Comparison of ENCODE assay signal across 2 cellular contexts in the genomic region with DNA sequence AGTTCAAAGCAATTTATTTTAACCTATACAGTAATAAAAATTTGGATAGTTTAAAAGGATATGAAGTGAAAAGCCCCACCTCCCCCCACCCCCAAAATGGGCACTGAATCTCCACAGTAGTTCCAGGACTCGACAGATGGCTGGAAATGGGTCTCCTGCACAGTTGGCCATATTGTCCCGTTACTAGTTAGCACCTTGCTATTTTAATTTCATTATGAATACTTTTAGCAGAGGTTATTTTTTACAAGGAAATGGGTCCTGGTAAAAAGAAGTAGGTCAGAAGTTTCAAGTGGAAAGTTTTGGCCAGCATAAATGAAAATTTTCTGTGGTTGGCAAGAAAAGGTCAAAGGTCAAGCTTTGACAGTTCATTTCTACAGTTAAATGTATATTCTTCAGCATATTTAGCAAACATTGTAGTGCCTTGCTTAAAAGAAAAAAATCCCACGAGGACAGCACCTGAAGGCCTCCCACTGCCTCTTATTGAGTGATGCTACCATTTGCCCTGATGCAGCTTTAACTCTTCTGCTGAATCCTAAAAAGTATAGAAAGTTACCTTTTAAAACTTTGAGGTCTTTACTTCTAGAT.
TF ChIP-seq lines count a peak whose summit lies in the region.

No MANE protein-coding gene starts in this region.

TF ChIP-seq in HepG2, 621 proteins besides CTCF, POLR2A, EP300 and RAD21:
- TF ChIP-seq NR2F6 (IDR thresholded peaks at IDR 0.05) (0 out of 2 replicates have a peak, but pooled peaks have one; percentile 30), NR2F6 (CRISPR knock-in tag; IDR thresholded peaks at IDR 0.05) (no peak), ISL2 (CRISPR knock-in tag; IDR thresholded peaks at IDR 0.05) (no peak)
TF ChIP-seq in HepG2: peak in this region for 1.

TF ChIP-seq in K562, 482 proteins besides CTCF, POLR2A, EP300 and RAD21:
- TF ChIP-seq COPS2 (conservative IDR thresholded peaks at IDR 0.05) (no peak), MXI1 (IDR thresholded peaks at IDR 0.05; ENCODE audit: low read depth, low read length) (no peak), E2F3 (CRISPR knock-in tag; IDR thresholded peaks at IDR 0.05) (no peak), NR2C2 (CRISPR knock-in tag; IDR thresholded peaks at IDR 0.05) (no peak), NR2C2 (tag; IDR thresholded peaks at IDR 0.05) (peak; percentile 82), NR2C1 (IDR thresholded peaks at IDR 0.05) (0 out of 2 replicates have a peak, but pooled peaks have one; percentile 34), NR2C1 (tag; IDR thresholded peaks at IDR 0.05) (peak; percentile 54; the same call in 1 of the 2 replicates)
